In the genomic region with DNA sequence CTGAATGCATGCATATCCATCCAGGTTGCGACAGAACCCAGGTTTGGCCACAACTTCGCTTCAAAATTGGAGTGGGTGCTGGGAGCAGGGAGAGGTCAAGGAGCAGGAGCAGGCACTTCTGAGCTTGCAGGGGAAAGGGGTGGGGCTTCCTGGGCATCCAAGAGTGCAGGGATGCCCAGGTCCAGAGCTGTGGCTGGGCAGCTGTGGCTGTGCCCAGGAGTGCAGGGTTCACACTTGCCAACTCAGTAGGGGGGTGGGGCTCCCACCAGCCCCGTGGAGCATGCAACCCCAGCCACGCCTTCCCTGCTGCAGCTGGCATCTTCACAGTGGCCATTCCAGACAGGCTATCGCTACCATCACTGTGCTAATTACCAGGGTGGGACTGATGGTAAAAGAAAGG, we compare ENCODE assay signal across 18 cellular contexts.
DNase-seq lines count a peak whose midpoint lies in the region; ATAC-seq and TF ChIP-seq lines count a peak whose summit lies in the region.
"Had no signal": no experiment of that assay in that cellular context is flagged by ENCODE, and none has a peak within 500 bp of the region (broad histone marks: within the 10 kb centered on the region; RNA-seq: fewer than 3 reads in every experiment).

No MANE protein-coding gene starts in this region.

- H3K9ac ChIP-seq in trophoblast cell (ENCODE audit: low read length) = no peak overlapping the region
- H3K9ac ChIP-seq: BLaER1, GM23248 had no signal

- H3K4me3 ChIP-seq in trophoblast cell (ENCODE audit: low read depth, low read length) = peak overlapping the region; percentile 36
- H3K4me3 ChIP-seq: BLaER1, GM23248 had no signal

- no peak overlapping the region for H3K27ac ChIP-seq in trophoblast cell (ENCODE audit: low read depth, low read length)
- H3K27ac ChIP-seq: 22Rv1, BLaER1, C4-2B, GM23248 had no signal

- H2AK5ac ChIP-seq in trophoblast cell (ENCODE audit: low read length) = no peak overlapping the region

- no peaks in the 10 kb centered on the region for H3K36me3 ChIP-seq in trophoblast cell (ENCODE audit: control insufficient read depth in 1 of 2, insufficient read depth in 2 of 2, low read length in 2 of 2)
- H3K36me3 ChIP-seq: BLaER1 had no signal

- intact Hi-C loops in left colon (cut with DNase I, micrococcal nuclease) = no loop called here

- no peak overlapping the region for H4K12ac ChIP-seq in trophoblast cell (ENCODE audit: low read depth, low read length)

- H3K9me3 ChIP-seq in trophoblast cell (ENCODE audit: insufficient read depth, low read depth, low read length) = no peaks in the 10 kb centered on the region
- H3K9me3 ChIP-seq: BLaER1, Caco-2 had no signal

- WGBS in trophoblast cell (ENCODE audit: extremely low coverage, insufficient coverage, insufficient read length) = no CpG with 5 or more reads among the region's 5 CpGs

- H3K79me1 ChIP-seq in trophoblast cell (ENCODE audit: low read length) = no peaks in the 10 kb centered on the region

- no peak overlapping the region for H2AFZ ChIP-seq in trophoblast cell (ENCODE audit: insufficient read depth, low read length, poor library complexity)
- H2AFZ ChIP-seq: GM23248 had no signal

- no peak overlapping the region for H3K23ac ChIP-seq in trophoblast cell (ENCODE audit: low read length)

- H4K91ac ChIP-seq in trophoblast cell (ENCODE audit: low read depth, low read length) = no peak overlapping the region

- H3K79me2 ChIP-seq in trophoblast cell (ENCODE audit: control insufficient read depth, insufficient read depth, low read length, poor library complexity) = no peaks in the 10 kb centered on the region

- H3K18ac ChIP-seq in trophoblast cell (ENCODE audit: low read length) = no peak overlapping the region

- no peak overlapping the region for H2BK12ac ChIP-seq in trophoblast cell (ENCODE audit: low read length)

- no peak overlapping the region for H4K8ac ChIP-seq in trophoblast cell (ENCODE audit: low read depth, low read length)

- ATAC-seq in left colon (peak; percentile 40), omental fat pad (ENCODE audit: low FRiP score) (no peak), GM21529 (IDR thresholded peaks at IDR 0.05; ENCODE audit: unreplicated experiment) (no peak)
- ATAC-seq: CD8-positive, alpha-beta T cell; HCT116 had no signal

- no peak overlapping the region for H2BK5ac ChIP-seq in trophoblast cell (ENCODE audit: low read depth, low read length, poor library complexity)

- DNase-seq in NCI-H748 (lab: John Stamatoyannopoulos, UW; ENCODE audit: unreplicated experiment) (peak; percentile 49), NCI-H748 treated with DMSO at 0.1 percent for 48 hours (lab: John Stamatoyannopoulos, UW) (no peak), left colon (peak in 1 of 2 donors; percentile 35), trophoblast cell (no peak), omental fat pad (ENCODE audit: low spot score) (no peak), H4 (ENCODE audit: low spot score) (no peak)
- DNase-seq: Caco-2; CD4-positive, CD25-positive, alpha-beta regulatory T cell; CD8-positive, alpha-beta T cell; DMS153; DND-41; GM23248; H9 had no signal

- no peak overlapping the region for H3K4me2 ChIP-seq in trophoblast cell (ENCODE audit: low read length)
- H3K4me2 ChIP-seq: BLaER1 had no signal

- H3K27me3 ChIP-seq in trophoblast cell (ENCODE audit: insufficient read depth, low read length) = no peaks in the 10 kb centered on the region
- H3K27me3 ChIP-seq: BLaER1 had no signal

- no peaks in the 10 kb centered on the region for H3K4me1 ChIP-seq in trophoblast cell (ENCODE audit: control insufficient read depth in 1 of 2, insufficient read depth in 2 of 2, low read length in 2 of 2)
- H3K4me1 ChIP-seq: Caco-2 had no signal

- no peak overlapping the region for H3K4ac ChIP-seq in trophoblast cell (ENCODE audit: low read depth, low read length)

- H3K14ac ChIP-seq in trophoblast cell (ENCODE audit: low read length) = no peak overlapping the region

- no peak for TF ChIP-seq CTCF in omental fat pad (IDR thresholded peaks at IDR 0.05)

- no peak overlapping the region for H2BK120ac ChIP-seq in trophoblast cell (ENCODE audit: insufficient read depth, low read length, poor library complexity)
